Comparison of ENCODE assay signal across 2 cellular contexts in genomic region chr4:110224142-110224541, GRCh38.
TF ChIP-seq lines count a peak whose summit lies in the region.

No MANE protein-coding gene starts in this region.

TF ChIP-seq in GM23338, 12 proteins besides CTCF, POLR2A, EP300 and RAD21:
- TF ChIP-seq ZNF331 (CRISPR knock-in tag; IDR thresholded peaks at IDR 0.05; ENCODE audit: low read depth) (no peak), CREB1 (CRISPR knock-in tag; IDR thresholded peaks at IDR 0.05; ENCODE audit: low read depth) (no peak), JUNB (IDR thresholded peaks at IDR 0.05; ENCODE audit: unreplicated experiment) (no peak), POLR2AphosphoS5 (IDR thresholded peaks at IDR 0.05; ENCODE audit: low read depth) (no peak)
TF ChIP-seq in GM23338: peak in this region for 0.

TF ChIP-seq in K562, 482 proteins besides CTCF, POLR2A, EP300 and RAD21:
- 0 out of 2 replicates have a peak, but pooled peaks have one; percentile 0 for TF ChIP-seq HMBOX1 (IDR thresholded peaks at IDR 0.05)
- TF ChIP-seq ZKSCAN8 (CRISPR knock-in tag; IDR thresholded peaks at IDR 0.05), result no peak
- TF ChIP-seq TCF7 (IDR thresholded peaks at IDR 0.05; ENCODE audit: borderline replicate concordance), result no peak
- TF ChIP-seq ZNF592 (IDR thresholded peaks at IDR 0.05), result 0 out of 2 replicates have a peak, but pooled peaks have one; percentile 9
- TF ChIP-seq GABPA (tag; conservative IDR thresholded peaks at IDR 0.05; ENCODE audit: low read depth), result no peak
- no peak for TF ChIP-seq REST (CRISPR knock-in tag; IDR thresholded peaks at IDR 0.05; ENCODE audit: low read depth)
- TF ChIP-seq BHLHE40 (IDR thresholded peaks at IDR 0.05; ENCODE audit: low read length), result no peak
- TF ChIP-seq CTBP1 (IDR thresholded peaks at IDR 0.05; ENCODE audit: borderline replicate concordance), result no peak
- TF ChIP-seq TCF7L2 (IDR thresholded peaks at IDR 0.05; ENCODE audit: low read depth, low read length), result no peak
- TF ChIP-seq SRSF9 (IDR thresholded peaks at IDR 0.05; ENCODE audit: borderline replicate concordance, low read depth, low read length), result no peak
- peak; percentile 43 to 84; a peak in 2 of 4 replicates for TF ChIP-seq ARNT (IDR thresholded peaks at IDR 0.05)
